ENCODE assay signal across 8 cellular contexts in the genomic region with DNA sequence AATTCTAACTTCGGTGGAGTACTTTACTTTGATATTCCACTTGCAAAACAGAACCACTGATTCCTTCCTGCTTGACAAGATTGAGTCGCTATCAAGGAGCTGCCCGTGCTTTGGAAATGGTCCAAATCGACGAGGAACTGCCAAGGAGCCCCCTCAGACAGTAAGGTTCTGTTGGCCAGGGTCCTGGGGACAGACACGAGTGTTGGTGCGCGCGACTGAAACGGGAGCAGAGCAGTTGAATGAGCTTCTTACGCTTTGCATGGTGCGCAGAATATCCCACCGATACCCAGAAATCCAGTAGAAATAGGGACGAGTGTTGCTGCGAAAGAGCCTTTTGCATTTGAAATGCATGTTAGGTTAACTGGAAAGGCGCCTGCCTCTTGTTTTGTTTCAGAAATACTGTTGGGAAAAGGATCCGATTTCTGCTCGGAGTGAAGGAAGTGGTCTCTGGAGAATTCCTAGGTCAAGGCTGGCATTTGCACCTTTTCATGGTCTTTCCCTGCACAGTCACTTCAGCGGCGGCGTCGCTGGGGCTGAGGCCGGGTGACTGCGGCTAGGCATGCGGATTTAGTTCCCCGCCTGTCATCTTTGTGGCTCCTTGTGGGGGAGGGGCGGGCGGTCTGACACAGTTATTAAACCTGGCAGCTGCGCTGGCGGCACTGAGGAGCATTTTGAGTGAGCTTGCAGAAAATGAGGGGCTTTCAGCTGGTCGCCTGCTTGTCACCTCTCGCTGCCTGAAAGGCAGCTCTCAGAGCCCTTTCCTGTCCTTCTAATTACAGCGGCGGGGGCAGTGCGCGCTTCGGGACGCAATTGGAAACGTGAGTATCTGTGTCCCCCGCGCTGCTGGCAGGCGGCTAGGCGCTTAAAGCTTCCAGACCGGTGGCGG. TPM values are rescaled to one million over a fixed set of nuclear protein-coding genes. Genes with fewer than 3 reads are reported as not detected.
DNase-seq lines count a peak whose midpoint lies in the region; ATAC-seq, FAIRE-seq and TF ChIP-seq lines count a peak whose summit lies in the region.

No MANE protein-coding gene starts in this region.

- peak overlapping the region; percentile 80 for H3K27ac Mint-ChIP-seq in activated naive CD4-positive, alpha-beta T cell treated with anti-CD3 and anti-CD28 coated beads, Interleukin-2, amount 10 ng/mL, durations not matched to agents 7 days and 5 days

- H3K4me1 ChIP-seq in BLaER1: peaks cover 62% of the 10 kb centered on the region

- no peak for FAIRE-seq in urothelium cell line (lab: Jason Lieb, UNC)

- no peaks in the 10 kb centered on the region for H3K36me3 ChIP-seq in BLaER1

- no peaks in the 10 kb centered on the region for H3K27me3 ChIP-seq in BLaER1

- H3K4me3 ChIP-seq in BLaER1: peak overlapping the region; percentile 68
- peak overlapping the region; percentile 67 for H3K4me3 ChIP-seq in Jurkat, Clone E6-1 (ENCODE audit: low read length)

- H3K4me1 Mint-ChIP-seq in activated naive CD4-positive, alpha-beta T cell treated with anti-CD3 and anti-CD28 coated beads, Interleukin-2, amount 10 ng/mL, durations not matched to agents 7 days and 5 days: peaks cover 46% of the 10 kb centered on the region

- no peak for TF ChIP-seq CTCF in GM20000 (IDR thresholded peaks at IDR 0.05; ENCODE audit: extremely low read depth, missing control alignments)

- H3K9me3 Mint-ChIP-seq in activated naive CD4-positive, alpha-beta T cell treated with anti-CD3 and anti-CD28 coated beads, Interleukin-2, amount 10 ng/mL, durations not matched to agents 7 days and 5 days: no peaks in the 10 kb centered on the region

- intact Hi-C loops in Right ventricle myocardium superior (cut with DNase I): no loop called here

- peak overlapping the region; percentile 75 for H3K9ac ChIP-seq in BLaER1

- peak; percentile 66 for ATAC-seq in Right ventricle myocardium superior (ENCODE audit: poor library complexity)

- peak overlapping the region; percentile 84 for H3K4me2 ChIP-seq in BLaER1

- H3K4me3 Mint-ChIP-seq in activated naive CD4-positive, alpha-beta T cell treated with anti-CD3 and anti-CD28 coated beads, Interleukin-2, amount 10 ng/mL, durations not matched to agents 7 days and 5 days: peak overlapping the region; percentile 82

- peaks cover 77% of the 10 kb centered on the region for H3K27me3 Mint-ChIP-seq in activated naive CD4-positive, alpha-beta T cell treated with anti-CD3 and anti-CD28 coated beads, Interleukin-2, amount 10 ng/mL, durations not matched to agents 7 days and 5 days

- CTCF ChIA-PET in activated naive CD4-positive, alpha-beta T cell treated with anti-CD3 and anti-CD28 coated beads, Interleukin-2, amount 10 ng/mL, durations not matched to agents 7 days and 5 days (lab: Charles Lee): interaction anchor here (1.1 to 1.8 kb wide), 4 partner anchors 10 to 491 kb away, joined by 3 to 5 read pairs (median 3); no protein-coding TSS in a partner anchor

- no peaks in the 10 kb centered on the region for H3K9me3 ChIP-seq in BLaER1

- DNase-seq in GM20000 (ENCODE audit: low spot score) (peak; percentile 44), RPMI8226 (peak; percentile 61), Right ventricle myocardium superior (peak; percentile 66), pons (ENCODE audit: low spot score) (peak; percentile 44), urothelium cell line (ENCODE audit: low spot score) (peak; percentile 27)
- peak; percentile 74 for DNase-seq in Jurkat, Clone E6-1 (ENCODE audit: low read depth, low spot score)
- peak; percentile 75 for DNase-seq in activated naive CD4-positive, alpha-beta T cell treated with anti-CD3 and anti-CD28 coated beads, Interleukin-2, amount 10 ng/mL, durations not matched to agents 7 days and 5 days

- H3K36me3 Mint-ChIP-seq in activated naive CD4-positive, alpha-beta T cell treated with anti-CD3 and anti-CD28 coated beads, Interleukin-2, amount 10 ng/mL, durations not matched to agents 7 days and 5 days: no peaks in the 10 kb centered on the region

- H3K27ac ChIP-seq in BLaER1: peak overlapping the region; percentile 78

- H4K20me1 ChIP-seq in BLaER1: no peaks in the 10 kb centered on the region

RNA-seq across cellular contexts. Expression of a gene that starts 51.5 kb away (rescaled TPM):
- 2.3 TPM for polyA plus RNA-seq in Jurkat, Clone E6-1 (2012; ENCODE audit: insufficient read depth, insufficient read length)
- total RNA-seq in Right ventricle myocardium superior: 15.3 TPM

Comparison
In these comparisons a context has a peak if more than half of its experiments do, and no peak if none do; other contexts are left out.
1. Peak in every context shown above with its lines: DNase-seq, ATAC-seq, H3K4me3 ChIP-seq and H3K27ac ChIP-seq.